ENCODE assay signal across 32 cellular contexts in the genomic region with DNA sequence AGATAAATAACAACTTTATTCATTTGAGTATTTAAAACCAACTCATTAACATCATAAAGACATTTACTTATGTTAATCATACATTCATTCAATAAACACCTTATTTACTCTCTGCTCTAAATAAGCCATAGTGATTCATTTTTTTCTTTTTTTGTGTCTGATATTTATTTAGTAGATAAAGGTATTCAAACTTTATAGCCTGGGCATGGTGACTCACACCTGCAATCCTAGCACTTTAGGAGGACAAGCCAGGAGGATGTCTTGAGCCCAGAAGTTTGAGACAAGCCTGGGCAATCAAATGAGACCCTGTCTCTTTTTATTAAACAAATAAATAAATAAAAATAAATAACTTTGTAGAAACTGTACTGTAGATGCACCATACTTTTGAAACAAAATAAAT.
"Had no signal": no experiment of that assay in that cellular context is flagged by ENCODE, and none has a peak within 500 bp of the region (broad histone marks: within the 10 kb centered on the region; RNA-seq: fewer than 3 reads in every experiment).

No MANE protein-coding gene starts in this region.

- H3K9me3 Mint-ChIP-seq: nephron progenitor cell; stimulated activated memory B cell treated with anti-CD40 and anti-IgM and Interleukin-4, amounts not matched to agents 10 μg/mL and 1 μg/mL and 100 μg/mL, for 72 hours had no signal

- H2AFZ ChIP-seq: parathyroid adenoma had no signal

- FAIRE-seq: urothelium cell line had no signal

- H3K4me1 ChIP-seq: parathyroid adenoma, psoas muscle, right lobe of liver, sigmoid colon, thyroid gland, tibial nerve, upper lobe of left lung, vagina had no signal

- H3K27ac ChIP-seq: neutrophil, ovary, parathyroid adenoma, psoas muscle, right lobe of liver, sigmoid colon, thoracic aorta, thyroid gland, tibial nerve, upper lobe of left lung, vagina had no signal

- DNase-seq: naive thymus-derived CD8-positive, alpha-beta T cell; nephron progenitor cell; nucleus accumbens; ovary; posterior cingulate gyrus; psoas muscle; right cardiac atrium; right lobe of liver; sigmoid colon; small intestine; stimulated activated CD4-positive, alpha-beta T cell treated with anti-CD3 and anti-CD28 coated beads, Interleukin-15, amount 100 ng/mL, for 24 hours; stimulated activated CD4-positive, alpha-beta T cell treated with anti-CD3 and anti-CD28 coated beads, Interleukin-2, amount 100 ng/mL, for 24 hours; stimulated activated CD4-positive, alpha-beta T cell treated with anti-CD3 and anti-CD28 coated beads, Interleukin-2, amount 100 ng/mL, for 48 hours; stimulated activated CD4-positive, alpha-beta T cell treated with anti-CD3 and anti-CD28 coated beads, Interleukin-4, amount 100 ng/mL, for 24 hours; stimulated activated CD8-positive, alpha-beta memory T cell treated with anti-CD3 and anti-CD28 coated beads, Interleukin-4, amount 100 ng/mL, for 48 hours; stimulated activated naive CD4-positive, alpha-beta T cell; stimulated activated naive CD8-positive, alpha-beta T cell treated with anti-CD3 and anti-CD28 coated beads, Interleukin-15, amount 100 ng/mL, for 72 hours; stimulated activated naive CD8-positive, alpha-beta T cell treated with anti-CD3 and anti-CD28 coated beads, Interleukin-15, Interleukin-2, amounts not matched to agents 100 U/mL and 50 U/mL, for 24 hours; substantia nigra; thyroid gland; trophoblast cell; upper lobe of left lung had no signal

- H3K36me3 Mint-ChIP-seq: stimulated activated memory B cell treated with anti-CD40 and anti-IgM and Interleukin-4, amounts not matched to agents 10 μg/mL and 1 μg/mL and 100 μg/mL, for 72 hours had no signal

- H3K4me3 ChIP-seq: ovary, psoas muscle, right lobe of liver, sigmoid colon, thoracic aorta, thyroid gland, tibial nerve, upper lobe of left lung, vagina had no signal

- ATAC-seq: naive thymus-derived CD8-positive, alpha-beta T cell; natural killer cell treated with Interleukin-12 subunit alpha and Interleukin-12 subunit beta and Interleukin-15 and Interleukin-18, amount 100 ng/mL, for 72 hours; psoas muscle; right cardiac atrium; right lobe of liver; stimulated activated memory B cell treated with anti-CD40 and anti-IgM and Interleukin-4, amounts not matched to agents 10 μg/mL and 1 μg/mL and 100 μg/mL, for 72 hours; stimulated activated naive CD8-positive, alpha-beta T cell treated with anti-CD3 and anti-CD28 coated beads, Interleukin-15, amount 100 ng/mL, for 72 hours; stimulated activated naive CD8-positive, alpha-beta T cell treated with anti-CD3 and anti-CD28 coated beads, Interleukin-15, Interleukin-2, amounts not matched to agents 100 U/mL and 50 U/mL, for 24 hours had no signal

- H3K9me3 ChIP-seq: neutrophil, ovary, psoas muscle, right lobe of liver, thoracic aorta, thyroid gland, tibial nerve, upper lobe of left lung, vagina had no signal

- H3K27me3 ChIP-seq: neutrophil, ovary, right lobe of liver, sigmoid colon, thyroid gland, tibial nerve, upper lobe of left lung, vagina had no signal

- H3K27me3 Mint-ChIP-seq: naive thymus-derived CD8-positive, alpha-beta T cell; natural killer cell treated with Interleukin-12 subunit alpha and Interleukin-12 subunit beta and Interleukin-15 and Interleukin-18, amount 100 ng/mL, for 72 hours; progenitor cell of endocrine pancreas; stimulated activated memory B cell treated with anti-CD40 and anti-IgM and Interleukin-4, amounts not matched to agents 10 μg/mL and 1 μg/mL and 100 μg/mL, for 72 hours; stimulated activated naive CD8-positive, alpha-beta T cell treated with anti-CD3 and anti-CD28 coated beads, Interleukin-15, amount 100 ng/mL, for 72 hours had no signal

- H3K4me3 Mint-ChIP-seq: naive thymus-derived CD8-positive, alpha-beta T cell; natural killer cell treated with Interleukin-12 subunit alpha and Interleukin-12 subunit beta and Interleukin-15 and Interleukin-18, amount 100 ng/mL, for 72 hours; nephron progenitor cell; neural crest cell; stimulated activated memory B cell treated with anti-CD40 and anti-IgM and Interleukin-4, amounts not matched to agents 10 μg/mL and 1 μg/mL and 100 μg/mL, for 72 hours; stimulated activated naive CD8-positive, alpha-beta T cell treated with anti-CD3 and anti-CD28 coated beads, Interleukin-15, amount 100 ng/mL, for 72 hours had no signal

- H3K36me3 ChIP-seq: neutrophil, ovary, right lobe of liver, sigmoid colon, thoracic aorta, thyroid gland, tibial nerve, upper lobe of left lung, vagina had no signal

- H3K9ac ChIP-seq: parathyroid adenoma had no signal

- H3K79me2 ChIP-seq: parathyroid adenoma had no signal

- H3K4me1 Mint-ChIP-seq: naive thymus-derived CD8-positive, alpha-beta T cell; nephron progenitor cell; neural crest cell; stimulated activated memory B cell treated with anti-CD40 and anti-IgM and Interleukin-4, amounts not matched to agents 10 μg/mL and 1 μg/mL and 100 μg/mL, for 72 hours; stimulated activated naive CD8-positive, alpha-beta T cell treated with anti-CD3 and anti-CD28 coated beads, Interleukin-15, amount 100 ng/mL, for 72 hours had no signal

- H3K27ac Mint-ChIP-seq: naive thymus-derived CD8-positive, alpha-beta T cell; natural killer cell treated with Interleukin-12 subunit alpha and Interleukin-12 subunit beta and Interleukin-15 and Interleukin-18, amount 100 ng/mL, for 72 hours; nephron progenitor cell; progenitor cell of endocrine pancreas; stimulated activated memory B cell treated with anti-CD40 and anti-IgM and Interleukin-4, amounts not matched to agents 10 μg/mL and 1 μg/mL and 100 μg/mL, for 72 hours had no signal
